ENCODE assay signal across 9 cellular contexts in genomic region chr9:16871358-16872151, GRCh38. TPM values are rescaled to one million over a fixed set of nuclear protein-coding genes. Genes with fewer than 3 reads are reported as not detected.
DNase-seq lines count a peak whose midpoint lies in the region; ATAC-seq and TF ChIP-seq lines count a peak whose summit lies in the region.
"Had no signal": no experiment of that assay in that cellular context is flagged by ENCODE, and none has a peak within 500 bp of the region (broad histone marks: within the 10 kb centered on the region; RNA-seq: fewer than 3 reads in every experiment).

No MANE protein-coding gene starts in this region.

- peak; percentile 52 for ATAC-seq in activated naive CD8-positive, alpha-beta T cell treated with anti-CD3 and anti-CD28 coated beads, Interleukin-2, amount 10 ng/mL, durations not matched to agents 7 days and 5 days (ENCODE audit: low read depth)
- no peak for ATAC-seq in GM21576 (IDR thresholded peaks at IDR 0.05; ENCODE audit: unreplicated experiment)
- ATAC-seq in HG03280 (IDR thresholded peaks at IDR 0.05; ENCODE audit: unreplicated experiment) = no peak

- H3K4me3 Mint-ChIP-seq in activated naive CD8-positive, alpha-beta T cell treated with anti-CD3 and anti-CD28 coated beads, Interleukin-2, amount 10 ng/mL, durations not matched to agents 7 days and 5 days = peak overlapping the region; percentile 82

- peak overlapping the region; percentile 71 to 86 for H3K27ac ChIP-seq in right atrium auricular region

- no peaks in the 10 kb centered on the region for H3K9me3 ChIP-seq in right atrium auricular region

- DNase-seq in C1 segment of cervical spinal cord (lab: John Stamatoyannopoulos, UW) = peak in 8 of 14 donors; percentile 9 to 68 (median 32)
- peak; percentile 70 for DNase-seq in HT1080 (ENCODE audit: low read depth)
- peak; percentile 38 for DNase-seq in activated naive CD8-positive, alpha-beta T cell treated with anti-CD3 and anti-CD28 coated beads, Interleukin-2, amount 10 ng/mL, durations not matched to agents 7 days and 5 days
- peak; percentile 74 for DNase-seq in right atrium auricular region (ENCODE audit: low spot score)
- DNase-seq in pons (ENCODE audit: low spot score) = peak; percentile 43
- DNase-seq in stimulated activated CD4-positive, alpha-beta T cell treated with anti-CD3 and anti-CD28 coated beads, Interleukin-4, amount 100 ng/mL, for 1 hour = no peak

- POLR2A ChIA-PET in activated naive CD8-positive, alpha-beta T cell treated with anti-CD3 and anti-CD28 coated beads, Interleukin-2, amount 10 ng/mL, durations not matched to agents 7 days and 5 days (lab: Charles Lee) = no interaction called here

- peaks cover 53% of the 10 kb centered on the region for H3K27me3 Mint-ChIP-seq in activated naive CD8-positive, alpha-beta T cell treated with anti-CD3 and anti-CD28 coated beads, Interleukin-2, amount 10 ng/mL, durations not matched to agents 7 days and 5 days

- H3K4me1 ChIP-seq in right atrium auricular region = peaks cover 0 to 22% of the 10 kb centered on the region in 2 donors

- peaks cover 5% of the 10 kb centered on the region for H3K4me1 Mint-ChIP-seq in activated naive CD8-positive, alpha-beta T cell treated with anti-CD3 and anti-CD28 coated beads, Interleukin-2, amount 10 ng/mL, durations not matched to agents 7 days and 5 days

- H3K36me3 ChIP-seq in right atrium auricular region = no peaks in the 10 kb centered on the region

- peak overlapping the region; percentile 64 to 65 for H3K4me3 ChIP-seq in right atrium auricular region

- H3K27me3 ChIP-seq in right atrium auricular region = no peaks in the 10 kb centered on the region

- H3K9me3 Mint-ChIP-seq in activated naive CD8-positive, alpha-beta T cell treated with anti-CD3 and anti-CD28 coated beads, Interleukin-2, amount 10 ng/mL, durations not matched to agents 7 days and 5 days = peaks cover under 1% of the 10 kb centered on the region

- H3K27ac Mint-ChIP-seq in activated naive CD8-positive, alpha-beta T cell treated with anti-CD3 and anti-CD28 coated beads, Interleukin-2, amount 10 ng/mL, durations not matched to agents 7 days and 5 days = no peak overlapping the region
- H3K27ac Mint-ChIP-seq: IgD-negative memory B cell had no signal

- TF ChIP-seq CTCF in right atrium auricular region (IDR thresholded peaks at IDR 0.05) = no peak

- H3K36me3 Mint-ChIP-seq in activated naive CD8-positive, alpha-beta T cell treated with anti-CD3 and anti-CD28 coated beads, Interleukin-2, amount 10 ng/mL, durations not matched to agents 7 days and 5 days = peaks cover 2% of the 10 kb centered on the region
- H3K36me3 Mint-ChIP-seq: IgD-negative memory B cell had no signal

RNA-seq across cellular contexts. Expression of gene BNC2, which starts 1.1 kb away (rescaled TPM):
- 7.4 and 13.5 TPM in 2 replicates for total RNA-seq in HT1080 (2014; rRNA removed; shearing (Covaris generic))
- polyA plus RNA-seq in HT1080 (2015; cell fraction: cytosol; rRNA removed) = 7.5 and 9.3 TPM in 2 replicates
- 12.6 and 18.3 TPM in 2 replicates for polyA plus RNA-seq in HT1080 (2015; cell fraction: nucleus; rRNA removed)
- not detected for total RNA-seq in activated naive CD8-positive, alpha-beta T cell treated with anti-CD3 and anti-CD28 coated beads, Interleukin-2, amount 10 ng/mL, durations not matched to agents 7 days and 5 days
- 10 to 100 TPM; 68.3 to 77.6 TPM for total RNA-seq in right atrium auricular region
- polyA plus RNA-seq: IgD-negative memory B cell had no signal
